ENCODE assay signal across 8 cellular contexts in genomic region chr19:17214531-17215124, GRCh38. TPM values are rescaled to one million over a fixed set of nuclear protein-coding genes. Genes with fewer than 3 reads are reported as not detected.
DNase-seq lines count a peak whose midpoint lies in the region; ATAC-seq, FAIRE-seq and TF ChIP-seq lines count a peak whose summit lies in the region.

No MANE protein-coding gene starts in this region.

- H3K4me1 Mint-ChIP-seq in brain, result peaks cover 18% of the 10 kb centered on the region

- H3K18ac ChIP-seq in mesendoderm (ENCODE audit: low read length), result peak overlapping the region; percentile 10

- no peak for TF ChIP-seq EP300 in A549 (IDR thresholded peaks at IDR 0.05)

- peak overlapping the region; percentile 91 for H3K56ac ChIP-seq in mesendoderm (ENCODE audit: low read length)

- peak overlapping the region; percentile 77 for H2AK5ac ChIP-seq in mesendoderm (ENCODE audit: low read length)

- peak overlapping the region; percentile 92 to 99 (median 98) for H3K27ac Mint-ChIP-seq in brain

- FAIRE-seq in A549 (lab: Jason Lieb, UNC) (no peak), GM19239 (lab: Jason Lieb, UNC) (no peak), GM12892 (lab: Jason Lieb, UNC) (no peak)

- H3K36me3 ChIP-seq in mesendoderm (ENCODE audit: control insufficient read depth, insufficient read depth, low read length), result no peaks in the 10 kb centered on the region

- H2BK120ac ChIP-seq in mesendoderm (ENCODE audit: low read depth, low read length), result no peak overlapping the region

- H3K9me3 Mint-ChIP-seq in brain, result peaks cover 0 to 3% (median 0%) of the 10 kb centered on the region in 5 experiments

- peaks cover 9% of the 10 kb centered on the region; the same call in 1 of the 3 replicates for H3K4me1 ChIP-seq in A549
- H3K4me1 ChIP-seq in mesendoderm (ENCODE audit: control insufficient read depth, low read depth, low read length), result peaks cover 3% of the 10 kb centered on the region

- H3K79me1 ChIP-seq in mesendoderm (ENCODE audit: low read length), result no peaks in the 10 kb centered on the region

- TF ChIP-seq CTCF in A549 (IDR thresholded peaks at IDR 0.05) (no peak), brain (conservative IDR thresholded peaks at IDR 0.05) (no peak)

- ATAC-seq in A549, result no peak
- peak; percentile 3 for ATAC-seq in HG03432 (IDR thresholded peaks at IDR 0.05; ENCODE audit: unreplicated experiment)
- ATAC-seq in HG03439 (IDR thresholded peaks at IDR 0.05; ENCODE audit: unreplicated experiment), result no peak

- DNase-seq in A549 (ENCODE audit: low read depth in 1 of 2, low spot score in 1 of 2) (no peak), mesendoderm (no peak), NCI-H774 (lab: John Stamatoyannopoulos, UW) (no peak), GM19239 (ENCODE audit: insufficient read length, low spot score) (no peak), GM12892 (ENCODE audit: insufficient read length) (no peak)

- H3K36me3 Mint-ChIP-seq in brain, result peaks cover 47% of the 10 kb centered on the region

- H3K9ac ChIP-seq in mesendoderm (ENCODE audit: low read length), result peak overlapping the region; percentile 82

- POLR2A ChIA-PET in A549 (lab: Yijun Ruan, JAX), result interaction anchor here (0.9 to 2.1 kb wide), 9 partner anchors 12 to 554 kb away, joined by 3 to 18 read pairs (median 5); partner anchors contain the start of genes BABAM1, OCEL1 and TMEM38A

- H4K8ac ChIP-seq in mesendoderm (ENCODE audit: low read depth, low read length), result no peak overlapping the region

- H2BK15ac ChIP-seq in mesendoderm (replicated peaks; ENCODE audit: low read depth), result no peak overlapping the region

- no peaks in the 10 kb centered on the region for H3K9me3 ChIP-seq in A549

- H3K23ac ChIP-seq in mesendoderm (ENCODE audit: low read length), result no peak overlapping the region

- no peaks in the 10 kb centered on the region for H3K79me2 ChIP-seq in mesendoderm (ENCODE audit: control insufficient read depth, insufficient read depth, low read length)

- TF ChIP-seq RAD21 in A549 (conservative IDR thresholded peaks at IDR 0.05 in 1 of 2, IDR thresholded peaks at IDR 0.05 in 1 of 2), result no peak

- no peaks in the 10 kb centered on the region for H3K27me3 ChIP-seq in mesendoderm (ENCODE audit: insufficient read depth, low read length, poor library complexity)

- H3K27ac ChIP-seq in A549 (peak overlapping the region; percentile 97), mesendoderm (ENCODE audit: low read depth, low read length) (peak overlapping the region; percentile 57)

- H3K4me3 ChIP-seq in A549 (peak overlapping the region; percentile 60), mesendoderm (ENCODE audit: low read length) (peak overlapping the region; percentile 21)

- peak overlapping the region; percentile 49 for H2BK5ac ChIP-seq in mesendoderm (ENCODE audit: low read length)

- H3K4ac ChIP-seq in mesendoderm (ENCODE audit: low read depth, low read length), result peak overlapping the region; percentile 82

- peak overlapping the region; percentile 93 for H3K4me2 ChIP-seq in A549
- H3K4me2 ChIP-seq in mesendoderm (ENCODE audit: low read length), result peak overlapping the region; percentile 51

- H4K5ac ChIP-seq in mesendoderm (ENCODE audit: low read length), result peak overlapping the region; percentile 84

- no peak for TF ChIP-seq POLR2A in A549 (IDR thresholded peaks at IDR 0.05; ENCODE audit: low read length)
- TF ChIP-seq POLR2A in GM12892 (IDR thresholded peaks at IDR 0.05; ENCODE audit: low read depth, low read length), result no peak

- WGBS in A549 (ENCODE audit: missing lambda C conversion rate), result 26% methylated on average over 15 of the region's 16 CpGs
- WGBS in mesendoderm (ENCODE audit: extremely low coverage, insufficient coverage, low lambda C conversion rate), result no CpG with 5 or more reads among the region's 16 CpGs

- no peaks in the 10 kb centered on the region for H3K27me3 Mint-ChIP-seq in brain

- CTCF ChIA-PET in A549 (lab: Yijun Ruan, JAX), result interaction anchor here (0.9 to 1.6 kb wide), 4 partner anchors 10 to 68 kb away, joined by 3 to 4 read pairs (median 4); no protein-coding TSS in a partner anchor

- peak overlapping the region; percentile 87 to 97 (median 93) for H3K4me3 Mint-ChIP-seq in brain

TF ChIP-seq in A549, 52 proteins besides CTCF, POLR2A, EP300 and RAD21:
- TF ChIP-seq NFE2L2 (conservative IDR thresholded peaks at IDR 0.05; ENCODE audit: low read length) (no peak), EHMT2 (IDR thresholded peaks at IDR 0.05; ENCODE audit: low read depth) (no peak), BHLHE40 (IDR thresholded peaks at IDR 0.05; ENCODE audit: low read depth, low read length) (no peak), FOXS1 (CRISPR knock-in tag; IDR thresholded peaks at IDR 0.05) (no peak)

RNA-seq across cellular contexts. Expression of gene USE1, which starts 0.5 kb away (rescaled TPM):
- polyA plus RNA-seq in A549 (2011; rRNA removed), result 10.1 and 10.2 TPM in 2 replicates
- 23.8 and 28.6 TPM in 2 replicates for polyA plus RNA-seq in A549 (2012; cell fraction: cytosol; rRNA removed)
- 18.2 and 19.8 TPM in 2 replicates for polyA plus RNA-seq in A549 (2012; cell fraction: nucleus; rRNA removed)
- 15.5 to 18.4 TPM (median 16.5 TPM) in 3 replicates for polyA plus RNA-seq in A549 (2017; fragmentation: RNase III; extraction: RNeasy Plus Mini Kit Qiagen cat#74134 plus additional on column Dnase treatment)
- 8.7 and 11.7 TPM in 2 replicates for polyA minus RNA-seq in A549 (2011; rRNA and poly(A)+ RNA removed)
- 61.6 TPM for polyA plus RNA-seq in brain (ENCODE audit: insufficient read depth, low read depth, low replicate concordance)
- 7.1 TPM for polyA plus RNA-seq in mesendoderm (2013, experiment 1 of 2)
- 7.3 TPM for polyA plus RNA-seq in mesendoderm (2013, experiment 2 of 2)
- polyA plus RNA-seq in GM12892 (2012; ENCODE audit: missing spikeins), result 22.8 TPM

RNA-seq across cellular contexts. Expression of gene OCEL1, which starts 11.4 kb away (rescaled TPM):
- 5.5 and 8.5 TPM in 2 replicates for polyA plus RNA-seq in A549 (2011; rRNA removed)
- 7.7 and 9.8 TPM in 2 replicates for polyA plus RNA-seq in A549 (2012; cell fraction: cytosol; rRNA removed)
- polyA plus RNA-seq in A549 (2012; cell fraction: nucleus; rRNA removed), result 9.2 and 9.3 TPM in 2 replicates
- 6.0 to 10.7 TPM (median 9.2 TPM) in 3 replicates for polyA plus RNA-seq in A549 (2017; fragmentation: RNase III; extraction: RNeasy Plus Mini Kit Qiagen cat#74134 plus additional on column Dnase treatment)
- 6.3 and 6.7 TPM in 2 replicates for polyA minus RNA-seq in A549 (2011; rRNA and poly(A)+ RNA removed)
- polyA plus RNA-seq in brain (ENCODE audit: insufficient read depth, low read depth, low replicate concordance), result 28.2 TPM
- 17.6 TPM for polyA plus RNA-seq in mesendoderm (2013, experiment 1 of 2)
- 17.5 TPM for polyA plus RNA-seq in mesendoderm (2013, experiment 2 of 2)
- 11.2 TPM for polyA plus RNA-seq in GM12892 (2012; ENCODE audit: missing spikeins)

RNA-seq across cellular contexts. Expression of gene NR2F6, which starts 31.1 kb away (rescaled TPM):
- polyA plus RNA-seq in A549 (2011; rRNA removed) (30.4 and 31.9 TPM in 2 replicates), A549 (2017; fragmentation: RNase III; extraction: RNeasy Plus Mini Kit Qiagen cat#74134 plus additional on column Dnase treatment) (37.7 to 42.4 TPM (median 42.1 TPM) in 3 replicates), brain (ENCODE audit: insufficient read depth, low read depth, low replicate concordance) (15.9 TPM)
- 68.5 and 118 TPM in 2 replicates for polyA plus RNA-seq in A549 (2012; cell fraction: cytosol; rRNA removed)
- 86.5 and 152 TPM in 2 replicates for polyA plus RNA-seq in A549 (2012; cell fraction: nucleus; rRNA removed)
- 18.0 and 28.2 TPM in 2 replicates for polyA minus RNA-seq in A549 (2011; rRNA and poly(A)+ RNA removed)
- 63.1 TPM for polyA plus RNA-seq in mesendoderm (2013, experiment 1 of 2)
- 61.8 TPM for polyA plus RNA-seq in mesendoderm (2013, experiment 2 of 2)
- 2.3 TPM for polyA plus RNA-seq in GM12892 (2012; ENCODE audit: missing spikeins)

RNA-seq across cellular contexts. Expression of gene USHBP1, which starts 49.9 kb away (rescaled TPM):
- polyA plus RNA-seq in A549 (2011; rRNA removed) (0.03 and 0.04 TPM in 2 replicates), A549 (2017; fragmentation: RNase III; extraction: RNeasy Plus Mini Kit Qiagen cat#74134 plus additional on column Dnase treatment) (not detected in 3 replicates), brain (ENCODE audit: insufficient read depth, low read depth, low replicate concordance) (1.0 TPM)
- 0.03 TPM in 2 replicates for polyA plus RNA-seq in A549 (2012; cell fraction: cytosol; rRNA removed)
- 0.10 and 0.12 TPM in 2 replicates for polyA plus RNA-seq in A549 (2012; cell fraction: nucleus; rRNA removed)
- 0.08 TPM in 1 of 2 replicates, not detected in the other for polyA minus RNA-seq in A549 (2011; rRNA and poly(A)+ RNA removed)
- polyA plus RNA-seq in mesendoderm (2013, experiment 1 of 2), result 1.6 TPM
- 1.5 TPM for polyA plus RNA-seq in mesendoderm (2013, experiment 2 of 2)
- not detected for polyA plus RNA-seq in GM12892 (2012; ENCODE audit: missing spikeins)

RNA-seq across cellular contexts. Expression of gene BABAM1, which starts 52.6 kb away (rescaled TPM):
- polyA plus RNA-seq in A549 (2011; rRNA removed), result 52.1 and 56.0 TPM in 2 replicates
- polyA plus RNA-seq in A549 (2012; cell fraction: cytosol; rRNA removed), result 86.5 and 87.5 TPM in 2 replicates
- 96.9 and 101 TPM in 2 replicates for polyA plus RNA-seq in A549 (2012; cell fraction: nucleus; rRNA removed)
- polyA plus RNA-seq in A549 (2017; fragmentation: RNase III; extraction: RNeasy Plus Mini Kit Qiagen cat#74134 plus additional on column Dnase treatment), result 64.0 to 67.6 TPM (median 65.7 TPM) in 3 replicates
- polyA minus RNA-seq in A549 (2011; rRNA and poly(A)+ RNA removed), result 18.7 and 20.4 TPM in 2 replicates
- polyA plus RNA-seq in brain (ENCODE audit: insufficient read depth, low read depth, low replicate concordance), result 121 TPM
- polyA plus RNA-seq in mesendoderm (2013, experiment 1 of 2), result 119 TPM
- polyA plus RNA-seq in mesendoderm (2013, experiment 2 of 2), result 120 TPM
- 68.5 TPM for polyA plus RNA-seq in GM12892 (2012; ENCODE audit: missing spikeins)
